Comparison of ENCODE assay signal across 1 cellular context in genomic region chr5:139787568-139788293, GRCh38.
A peak's percentile ranks its signal among the peaks of the same experiment; 100 is the strongest.
TF ChIP-seq lines count a peak whose summit lies in the region.

No MANE protein-coding gene starts in this region.

TF ChIP-seq in K562, 482 proteins besides CTCF, POLR2A, EP300 and RAD21 (continued from another document):
- TF ChIP-seq ZBTB40 (IDR thresholded peaks at IDR 0.05): peak; percentile 41; the same call in 1 of the 2 replicates
- no peak for TF ChIP-seq ZBTB40 (CRISPR knock-in tag; IDR thresholded peaks at IDR 0.05)
- 0 out of 4 replicates have a peak, but pooled peaks of 1 of the 2 experiments have one; percentile 47 for TF ChIP-seq UBTF (IDR thresholded peaks at IDR 0.05; ENCODE audit: borderline replicate concordance in 1 of 2, low read depth in 2 of 2, low read length in 2 of 2)
- TF ChIP-seq YY1 (IDR thresholded peaks at IDR 0.05; ENCODE audit: borderline replicate concordance in 1 of 3, control insufficient read depth in 1 of 3, extremely low read depth in 1 of 3, insufficient read depth in 3 of 3, insufficient read length in 1 of 3, insufficient replicate concordance in 2 of 3, low read depth in 1 of 3, low read length in 2 of 3): peak in 1 of 3 experiments; percentile 6
- TF ChIP-seq POLR2AphosphoS2 (IDR thresholded peaks at IDR 0.05; ENCODE audit: low read length): no peak
- TF ChIP-seq HMGN3 (IDR thresholded peaks at IDR 0.05; ENCODE audit: borderline replicate concordance, extremely low read depth, insufficient read length, low read depth, low read length): peak; percentile 17
- no peak for TF ChIP-seq ATF3 (IDR thresholded peaks at IDR 0.05)
- 0 out of 2 replicates have a peak, but pooled peaks have one; percentile 19 for TF ChIP-seq ATF3 (CRISPR knock-in tag; conservative IDR thresholded peaks at IDR 0.05)
- TF ChIP-seq ZNF76 (CRISPR knock-in tag; IDR thresholded peaks at IDR 0.05; ENCODE audit: borderline replicate concordance): no peak
